In the genomic region with DNA sequence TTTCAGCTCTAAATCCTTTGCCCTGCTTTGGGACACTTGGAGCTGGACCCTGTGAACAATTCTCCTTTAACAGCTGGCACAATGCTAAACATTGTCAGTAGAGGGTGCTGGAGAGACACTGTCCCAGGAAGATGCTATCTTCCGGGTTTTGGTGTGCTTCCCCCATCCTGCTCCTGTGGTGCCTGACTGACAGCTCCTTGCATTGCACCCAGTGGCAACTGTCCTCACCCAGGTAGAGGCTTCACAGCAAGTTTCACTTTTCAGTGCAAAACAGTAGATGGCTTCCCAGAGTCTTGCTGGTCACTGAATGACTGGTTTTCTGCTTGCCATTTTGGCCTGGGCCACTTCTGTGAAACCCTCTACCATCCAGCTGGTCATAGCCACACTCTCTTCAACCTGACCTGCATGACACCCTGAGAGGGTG, we compare ENCODE assay signal across 8 cellular contexts.
DNase-seq lines count a peak whose midpoint lies in the region; ATAC-seq lines count a peak whose summit lies in the region.

No MANE protein-coding gene starts in this region.

- H2AK5ac ChIP-seq in trophoblast cell (ENCODE audit: low read length): no peak overlapping the region

- no peaks in the 10 kb centered on the region for H3K9me3 ChIP-seq in NT2/D1 (ENCODE audit: insufficient read depth, low read length)
- H3K9me3 ChIP-seq in trophoblast cell (ENCODE audit: insufficient read depth, low read depth, low read length): no peaks in the 10 kb centered on the region

- H2AFZ ChIP-seq in trophoblast cell (ENCODE audit: insufficient read depth, low read length, poor library complexity): no peak overlapping the region

- H3K79me2 ChIP-seq in trophoblast cell (ENCODE audit: control insufficient read depth, insufficient read depth, low read length, poor library complexity): no peaks in the 10 kb centered on the region

- peak; percentile 24 for DNase-seq in NCI-H1105 treated with DMSO at 0.1 percent for 48 hours (lab: John Stamatoyannopoulos, UW)
- DNase-seq in NCI-H1105 (lab: John Stamatoyannopoulos, UW): no peak
- DNase-seq in NT2/D1 (ENCODE audit: low read depth, low spot score): peak; percentile 87
- DNase-seq in ecto neural progenitor cell (ENCODE audit: low spot score): peak; percentile 52
- DNase-seq in trophoblast cell: peak; percentile 8 to 43
- DNase-seq in NCI-H1436 treated with DMSO at 0.1 percent for 48 hours (lab: John Stamatoyannopoulos, UW): no peak

- no peak overlapping the region for H2BK12ac ChIP-seq in trophoblast cell (ENCODE audit: low read length)

- H3K27me3 ChIP-seq in NT2/D1 (ENCODE audit: insufficient read depth, insufficient read length) (no peaks in the 10 kb centered on the region), trophoblast cell (ENCODE audit: insufficient read depth, low read length) (no peaks in the 10 kb centered on the region)

- H3K4me1 ChIP-seq in NT2/D1 (ENCODE audit: insufficient read depth, insufficient read length) (no peaks in the 10 kb centered on the region), trophoblast cell (ENCODE audit: control insufficient read depth in 1 of 2, insufficient read depth in 2 of 2, low read length in 2 of 2) (no peaks in the 10 kb centered on the region)

- no peaks in the 10 kb centered on the region for H3K79me1 ChIP-seq in trophoblast cell (ENCODE audit: low read length)

- H3K4me2 ChIP-seq in trophoblast cell (ENCODE audit: low read length): no peak overlapping the region

- H3K14ac ChIP-seq in trophoblast cell (ENCODE audit: low read length): no peak overlapping the region

- no peak overlapping the region for H3K23ac ChIP-seq in trophoblast cell (ENCODE audit: low read length)

- H4K8ac ChIP-seq in trophoblast cell (ENCODE audit: low read depth, low read length): no peak overlapping the region

- no peak overlapping the region for H2BK5ac ChIP-seq in trophoblast cell (ENCODE audit: low read depth, low read length, poor library complexity)

- ATAC-seq in GM19455 (IDR thresholded peaks at IDR 0.05; ENCODE audit: unreplicated experiment) (peak; percentile 99), HG03175 (IDR thresholded peaks at IDR 0.05; ENCODE audit: unreplicated experiment) (peak; percentile 96)

- H4K91ac ChIP-seq in trophoblast cell (ENCODE audit: low read depth, low read length): no peak overlapping the region

- H3K36me3 ChIP-seq in NT2/D1 (ENCODE audit: insufficient read depth, insufficient read length, low read length) (no peaks in the 10 kb centered on the region), trophoblast cell (ENCODE audit: control insufficient read depth in 1 of 2, insufficient read depth in 2 of 2, low read length in 2 of 2) (no peaks in the 10 kb centered on the region)

- no peak overlapping the region for H3K4ac ChIP-seq in trophoblast cell (ENCODE audit: low read depth, low read length)

- no CpG with 5 or more reads among the region's 1 CpG for WGBS in trophoblast cell (ENCODE audit: extremely low coverage, insufficient coverage, insufficient read length)

- no peak overlapping the region for H3K27ac ChIP-seq in trophoblast cell (ENCODE audit: low read depth, low read length)

- H3K4me3 ChIP-seq in NT2/D1 (ENCODE audit: insufficient read length, low read depth) (no peak overlapping the region), trophoblast cell (ENCODE audit: low read depth, low read length) (no peak overlapping the region)

- H3K9ac ChIP-seq in NT2/D1 (ENCODE audit: insufficient read length, low read depth) (no peak overlapping the region), trophoblast cell (ENCODE audit: low read length) (no peak overlapping the region)

- H4K12ac ChIP-seq in trophoblast cell (ENCODE audit: low read depth, low read length): no peak overlapping the region

- no peak overlapping the region for H3K18ac ChIP-seq in trophoblast cell (ENCODE audit: low read length)

- H2BK120ac ChIP-seq in trophoblast cell (ENCODE audit: insufficient read depth, low read length, poor library complexity): no peak overlapping the region

Comparison
In these comparisons a context has a peak if more than half of its experiments do, and no peak if none do; other contexts are left out.
1. DNase-seq: peak in NCI-H1105 treated with DMSO at 0.1 percent for 48 hours (single experiment), NT2/D1 (single experiment), ecto neural progenitor cell (single experiment) and trophoblast cell (2 of 2); none in NCI-H1105 (single experiment) and NCI-H1436 treated with DMSO at 0.1 percent for 48 hours (single experiment).